16 cellular contexts compared by ENCODE assay signal in the genomic region with DNA sequence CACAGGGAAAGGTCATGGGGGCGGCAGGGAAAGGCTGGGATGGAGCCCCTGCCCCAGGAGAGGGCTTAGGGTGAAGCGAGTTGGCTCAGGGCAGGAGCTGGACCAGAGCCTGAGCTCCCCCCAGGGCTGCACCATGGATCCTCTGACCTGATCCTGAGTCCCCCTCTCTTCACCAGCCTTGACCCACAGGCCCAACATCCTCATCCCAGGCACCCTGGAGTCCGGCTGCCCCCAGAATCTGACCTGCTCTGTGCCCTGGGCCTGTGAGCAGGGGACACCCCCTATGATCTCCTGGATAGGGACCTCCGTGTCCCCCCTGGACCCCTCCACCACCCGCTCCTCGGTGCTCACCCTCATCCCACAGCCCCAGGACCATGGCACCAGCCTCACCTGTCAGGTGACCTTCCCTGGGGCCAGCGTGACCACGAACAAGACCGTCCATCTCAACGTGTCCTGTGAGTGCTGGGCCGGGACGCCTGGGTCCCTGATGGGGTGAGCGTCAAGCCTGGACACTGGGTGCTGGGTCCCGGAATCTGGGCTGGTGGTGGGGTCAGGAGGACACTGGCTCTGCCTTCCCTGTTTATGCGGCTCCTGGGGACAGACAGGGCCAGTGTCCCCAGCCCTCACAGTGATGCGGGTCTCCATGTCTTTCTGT. TPM values are rescaled to one million over a fixed set of nuclear protein-coding genes. Genes with fewer than 3 reads are reported as not detected.
DNase-seq lines count a peak whose midpoint lies in the region; ATAC-seq and TF ChIP-seq lines count a peak whose summit lies in the region.
"Had no signal": no experiment of that assay in that cellular context is flagged by ENCODE, and none has a peak within 500 bp of the region (broad histone marks: within the 10 kb centered on the region; RNA-seq: fewer than 3 reads in every experiment).

No MANE protein-coding gene starts in this region.

- 72 to 91% (median 83%) methylated on average over 5 to 16 of the region's 16 CpGs for WGBS in adrenal gland, 4 donors

- peaks cover 11% of the 10 kb centered on the region for H3K36me3 Mint-ChIP-seq in activated naive CD4-positive, alpha-beta T cell treated with anti-CD3 and anti-CD28 coated beads, Interleukin-2, amount 10 ng/mL, durations not matched to agents 7 days and 5 days
- H3K36me3 Mint-ChIP-seq: type B pancreatic cell had no signal

- no peaks in the 10 kb centered on the region for H3K27me3 ChIP-seq in adrenal gland

- intact Hi-C loops in adrenal gland (cut with DNase I) (no loop called here), mucosa of descending colon (cut with DNase I, micrococcal nuclease) (no loop called here)

- H3K4me3 ChIP-seq in adrenal gland: peak overlapping the region in 1 of 4 donors; percentile 44
- H3K4me3 ChIP-seq in mucosa of descending colon: no peak overlapping the region

- H3K27ac ChIP-seq in adrenal gland (peak overlapping the region in 4 of 5 donors; percentile 37 to 91 (median 62)), substantia nigra (ENCODE audit: low read depth, low read length, poor library complexity, severe bottlenecking) (peak overlapping the region; percentile 60)

- no peak for TF ChIP-seq CTCF in adrenal gland (IDR thresholded peaks at IDR 0.05)
- no peak for TF ChIP-seq CTCF in mucosa of descending colon (IDR thresholded peaks at IDR 0.05)

- H3K36me3 ChIP-seq in adrenal gland (replicated peaks in 1 of 2): no peaks in the 10 kb centered on the region
- H3K36me3 ChIP-seq in mucosa of descending colon (ENCODE audit: low read depth): no peaks in the 10 kb centered on the region

- peaks cover 83% of the 10 kb centered on the region for H3K4me1 Mint-ChIP-seq in activated naive CD4-positive, alpha-beta T cell treated with anti-CD3 and anti-CD28 coated beads, Interleukin-2, amount 10 ng/mL, durations not matched to agents 7 days and 5 days

- no peak overlapping the region for H3K4me3 Mint-ChIP-seq in activated naive CD4-positive, alpha-beta T cell treated with anti-CD3 and anti-CD28 coated beads, Interleukin-2, amount 10 ng/mL, durations not matched to agents 7 days and 5 days
- H3K4me3 Mint-ChIP-seq: T-helper 1 cell treated with Interleukin-12 subunit alpha and Interleukin-12 subunit beta and Interleukin-4 antibody, amounts not matched to agents 30 μg/mL and 1 μg/mL, for 36 hours; type B pancreatic cell had no signal

- H3K9me3 ChIP-seq in adrenal gland (replicated peaks in 1 of 3) (no peaks in the 10 kb centered on the region), mucosa of descending colon (no peaks in the 10 kb centered on the region)

- H3K4me1 ChIP-seq in adrenal gland (replicated peaks in 1 of 2): no peaks in the 10 kb centered on the region
- H3K4me1 ChIP-seq in mucosa of descending colon (ENCODE audit: low read depth): peaks cover 4% of the 10 kb centered on the region

- H3K27ac Mint-ChIP-seq in activated naive CD4-positive, alpha-beta T cell treated with anti-CD3 and anti-CD28 coated beads, Interleukin-2, amount 10 ng/mL, durations not matched to agents 7 days and 5 days: peak overlapping the region; percentile 91
- H3K27ac Mint-ChIP-seq: activated T-cell treated with anti-CD3 and anti-CD28 coated beads, Interleukin-2, amount 50 U/mL, for 72 hours; type B pancreatic cell had no signal

- TF ChIP-seq POLR2A in adrenal gland (IDR thresholded peaks at IDR 0.05): no peak

- no peaks in the 10 kb centered on the region for H3K9me3 Mint-ChIP-seq in activated naive CD4-positive, alpha-beta T cell treated with anti-CD3 and anti-CD28 coated beads, Interleukin-2, amount 10 ng/mL, durations not matched to agents 7 days and 5 days
- H3K9me3 Mint-ChIP-seq: activated T-cell treated with anti-CD3 and anti-CD28 coated beads, Interleukin-2, amount 50 U/mL, for 72 hours; T-helper 1 cell treated with Interleukin-12 subunit alpha and Interleukin-12 subunit beta and Interleukin-4 antibody, amounts not matched to agents 30 μg/mL and 1 μg/mL, for 36 hours; type B pancreatic cell had no signal

- ATAC-seq in mucosa of descending colon: no peak
- ATAC-seq: activated T-cell treated with anti-CD3 and anti-CD28 coated beads, Interleukin-2, amount 50 U/mL, for 72 hours had no signal

- CTCF ChIA-PET in activated naive CD4-positive, alpha-beta T cell treated with anti-CD3 and anti-CD28 coated beads, Interleukin-2, amount 10 ng/mL, durations not matched to agents 7 days and 5 days (lab: Charles Lee): interaction anchor here (0.6 kb wide), 1 partner anchor 235 kb away, joined by 4 read pairs; no protein-coding TSS in a partner anchor

- no peaks in the 10 kb centered on the region for H3K27me3 Mint-ChIP-seq in activated naive CD4-positive, alpha-beta T cell treated with anti-CD3 and anti-CD28 coated beads, Interleukin-2, amount 10 ng/mL, durations not matched to agents 7 days and 5 days

- DNase-seq in activated naive CD4-positive, alpha-beta T cell treated with anti-CD3 and anti-CD28 coated beads, Interleukin-2, amount 10 ng/mL, durations not matched to agents 7 days and 5 days: no peak
- DNase-seq in activated naive CD4-positive, alpha-beta T cell (lab: John Stamatoyannopoulos, UW): no peak
- DNase-seq in adrenal gland (no peak), mucosa of descending colon (peak in 2 of 3 donors; percentile 23 to 47), substantia nigra (lab: John Stamatoyannopoulos, UW) (no peak), DMS 273 treated with DMSO at 0.1 percent for 48 hours (lab: John Stamatoyannopoulos, UW) (no peak), NCI-H69 (lab: John Stamatoyannopoulos, UW) (no peak), nucleus accumbens (lab: John Stamatoyannopoulos, UW) (no peak)
- DNase-seq: activated CD4-positive, alpha-beta T cell treated with anti-CD3 and anti-CD28 coated beads for 1 hour; activated T-cell treated with anti-CD3 and anti-CD28 coated beads, Interleukin-2, amount 50 U/mL, for 72 hours; effector memory CD4-positive, alpha-beta T cell; NCI-H1092; NCI-H2171 treated with DMSO at 0.1 percent for 48 hours had no signal

RNA-seq across cellular contexts. Expression of a gene that starts 0.8 kb away (rescaled TPM):
- 10 to 100 TPM in 6 of 8 donors, 1 to 10 TPM in 2; 4.7 to 29.7 (median 18.4) TPM for total RNA-seq in adrenal gland
- polyA plus RNA-seq in adrenal gland: 1 to 10 TPM; 3.6 to 7.6 (median 4.6) TPM
- total RNA-seq in mucosa of descending colon: 1 to 10 TPM; 1.4 to 3.8 (median 3.2) TPM
- total RNA-seq: progenitor cell of endocrine pancreas had no signal

RNA-seq across cellular contexts. Expression of a gene that starts 16.6 kb away (rescaled TPM):
- total RNA-seq in adrenal gland: 10 to 100 TPM in 5 of 8 donors, 1 to 10 TPM in 3; 4.2 to 13.1 (median 10.7) TPM
- 1 to 10 TPM; 2.3 to 8.6 (median 3.8) TPM for polyA plus RNA-seq in adrenal gland
- total RNA-seq in mucosa of descending colon: 1 to 10 TPM; 1.2 to 2.5 (median 1.4) TPM
- total RNA-seq: activated T-cell treated with anti-CD3 and anti-CD28 coated beads, Interleukin-2, amount 50 U/mL, for 72 hours; progenitor cell of endocrine pancreas had no signal

RNA-seq across cellular contexts. Expression of a gene that starts 17.3 kb away (rescaled TPM):
- total RNA-seq in adrenal gland (10 to 100 TPM in 4 of 8 donors, 1 to 10 TPM in 4; 6.1 to 23.9 (median 11.0) TPM), mucosa of descending colon (1 to 10 TPM; 4.3 to 8.1 (median 4.8) TPM)
- polyA plus RNA-seq in adrenal gland: 1 to 10 TPM; 1.1 to 7.3 (median 5.8) TPM

RNA-seq across cellular contexts. Expression of a gene that starts 42.9 kb away (rescaled TPM):
- total RNA-seq in adrenal gland (under 1 TPM in 2 of 8 donors, not detected in 6; 0.25 to 0.65 TPM), mucosa of descending colon (under 1 TPM in 1 of 3 donors, not detected in 2; 0.41 TPM)
- under 1 TPM in 2 of 3 donors, not detected in 1; 0.48 to 0.81 TPM for polyA plus RNA-seq in adrenal gland

Comparison
In these comparisons a context has a peak if more than half of its experiments do, and no peak if none do; other contexts are left out.
1. DNase-seq: peak in mucosa of descending colon (2 of 3); none in activated naive CD4-positive, alpha-beta T cell treated with anti-CD3 and anti-CD28 coated beads, Interleukin-2, amount 10 ng/mL, durations not matched to agents 7 days and 5 days (single experiment), activated naive CD4-positive, alpha-beta T cell (0 of 4), adrenal gland (0 of 7), substantia nigra (0 of 49), DMS 273 treated with DMSO at 0.1 percent for 48 hours (single experiment), NCI-H69 (single experiment) and nucleus accumbens (0 of 56).